Comparison of ENCODE assay signal across 8 cellular contexts in genomic region chr10:13160934-13161266, GRCh38. TPM values are rescaled to one million over a fixed set of nuclear protein-coding genes. Genes with fewer than 3 reads are reported as not detected.
A peak's percentile ranks its signal among the peaks of the same experiment; 100 is the strongest.
DNase-seq lines count a peak whose midpoint lies in the region; ATAC-seq and TF ChIP-seq lines count a peak whose summit lies in the region.

No MANE protein-coding gene starts in this region.

- no peaks in the 10 kb centered on the region for H3K36me3 ChIP-seq in osteoblast (ENCODE audit: insufficient read depth, low read length)
- H3K36me3 ChIP-seq in body of pancreas (replicated peaks in 1 of 2; ENCODE audit: insufficient read depth in 1 of 2, low read depth in 2 of 2) = no peaks in the 10 kb centered on the region

- H3K9me3 ChIP-seq in osteoblast (ENCODE audit: low read depth, low read length) (no peaks in the 10 kb centered on the region), body of pancreas (no peaks in the 10 kb centered on the region)

- 1 to 4% methylated on average over 4 of the region's 4 CpGs for WGBS in body of pancreas, 2 donors

- peak overlapping the region; percentile 100 for H3K4me2 ChIP-seq in osteoblast (ENCODE audit: insufficient read depth, low read length)

- H3K36me3 Mint-ChIP-seq in MCF 10A (ENCODE audit: insufficient read depth, unreplicated experiment) = no peaks in the 10 kb centered on the region

- peaks cover 18% of the 10 kb centered on the region for H3K79me2 ChIP-seq in osteoblast (ENCODE audit: insufficient read depth, low read length)

- H4K20me1 ChIP-seq in osteoblast (ENCODE audit: insufficient read depth, low read length) = no peaks in the 10 kb centered on the region

- ATAC-seq in GM18861 (IDR thresholded peaks at IDR 0.05; ENCODE audit: unreplicated experiment) = peak; percentile 16
- ATAC-seq in HG03103 (IDR thresholded peaks at IDR 0.05; ENCODE audit: low read depth, unreplicated experiment) = peak; percentile 19
- no peak for ATAC-seq in body of pancreas
- no peak for ATAC-seq in HG02798 (IDR thresholded peaks at IDR 0.05; ENCODE audit: poor library complexity, unreplicated experiment)

- H3K27ac ChIP-seq in osteoblast (ENCODE audit: low read depth, low read length) = peak overlapping the region; percentile 66
- H3K27ac ChIP-seq in body of pancreas = no peak overlapping the region

- POLR2A ChIA-PET in MCF 10A (lab: Yijun Ruan, JAX) = interaction anchor here (0.7 to 2.0 kb wide), 4 partner anchors 18 to 454 kb away, joined by 3 to 9 read pairs (median 6); partner anchors contain the start of gene PHYH

- no peaks in the 10 kb centered on the region for H3K27me3 ChIP-seq in osteoblast (ENCODE audit: insufficient read depth, low read length)
- no peaks in the 10 kb centered on the region for H3K27me3 ChIP-seq in body of pancreas

- peaks cover 13% of the 10 kb centered on the region for H3K4me1 ChIP-seq in osteoblast (ENCODE audit: insufficient read depth, low read length)
- H3K4me1 ChIP-seq in body of pancreas = peaks cover 12% of the 10 kb centered on the region

- DNase-seq in MCF 10A (ENCODE audit: unreplicated experiment) (no peak), osteoblast (ENCODE audit: insufficient read length, low spot score, missing footprints) (peak; percentile 82), NCI-H510A (lab: John Stamatoyannopoulos, UW) (no peak), body of pancreas (no peak), mesenteric fat pad (ENCODE audit: low spot score) (no peak)

- H3K27ac Mint-ChIP-seq in MCF 10A (ENCODE audit: low read depth, unreplicated experiment) = peak overlapping the region; percentile 81

- TF ChIP-seq CTCF in MCF 10A (IDR thresholded peaks at IDR 0.05; ENCODE audit: unreplicated experiment) (no peak), osteoblast (IDR thresholded peaks at IDR 0.05; ENCODE audit: extremely low read depth, low read depth, low read length) (no peak), body of pancreas (IDR thresholded peaks at IDR 0.05) (no peak)

- intact Hi-C loops in MCF 10A (cut with micrococcal nuclease) (loop anchor here (1.0 to 5.0 kb wide), 2 partner anchors 141 to 276 kb away; no protein-coding TSS in a partner anchor), body of pancreas (cut with DNase I) (loop anchor here (10.0 kb wide), 1 partner anchor 144 kb away; the partner anchor contains the start of gene PHYH)

- TF ChIP-seq POLR2A in body of pancreas (IDR thresholded peaks at IDR 0.05) = no peak

- H3K27me3 Mint-ChIP-seq in MCF 10A (ENCODE audit: insufficient read depth, unreplicated experiment) = no peaks in the 10 kb centered on the region

- H3K4me3 ChIP-seq in osteoblast (ENCODE audit: insufficient read depth, low read length) = peak overlapping the region; percentile 82
- no peak overlapping the region for H3K4me3 ChIP-seq in body of pancreas

- H3K4me3 Mint-ChIP-seq in MCF 10A (ENCODE audit: unreplicated experiment) = peak overlapping the region; percentile 85

- H3K9me3 Mint-ChIP-seq in MCF 10A (ENCODE audit: unreplicated experiment) = no peaks in the 10 kb centered on the region

- CTCF ChIA-PET in MCF 10A (lab: Yijun Ruan, JAX) = interaction anchor here (0.6 to 3.2 kb wide), 21 partner anchors 8 to 189 kb away, joined by 3 to 39 read pairs (median 3); no protein-coding TSS in a partner anchor

- peak overlapping the region; percentile 100 for H2AFZ ChIP-seq in osteoblast (ENCODE audit: low read length)

- peaks cover 19% of the 10 kb centered on the region for H3K4me1 Mint-ChIP-seq in MCF 10A (ENCODE audit: insufficient read depth, unreplicated experiment)

- no TSS peak for BruUV-seq in MCF 10A (replicated peaks; lab: Mats Ljungman, UMichigan)

RNA-seq across cellular contexts. Expression of gene MCM10, which starts 0.5 kb away (rescaled TPM):
- total RNA-seq in MCF 10A (2022) (3.5 and 6.0 TPM in 2 replicates), osteoblast (1.4 and 2.4 TPM in 2 replicates), body of pancreas (under 1 TPM in 1 of 2 donors, not detected in 1; 0.26 TPM), mesenteric fat pad (1.2 TPM)

Comparison
In these comparisons a context has a peak if more than half of its experiments do, and no peak if none do; other contexts are left out.
1. ATAC-seq: peak in GM18861 (single experiment) and HG03103 (single experiment); none in body of pancreas (single experiment) and HG02798 (single experiment).